1 cellular context compared by ENCODE assay signal in the genomic region with DNA sequence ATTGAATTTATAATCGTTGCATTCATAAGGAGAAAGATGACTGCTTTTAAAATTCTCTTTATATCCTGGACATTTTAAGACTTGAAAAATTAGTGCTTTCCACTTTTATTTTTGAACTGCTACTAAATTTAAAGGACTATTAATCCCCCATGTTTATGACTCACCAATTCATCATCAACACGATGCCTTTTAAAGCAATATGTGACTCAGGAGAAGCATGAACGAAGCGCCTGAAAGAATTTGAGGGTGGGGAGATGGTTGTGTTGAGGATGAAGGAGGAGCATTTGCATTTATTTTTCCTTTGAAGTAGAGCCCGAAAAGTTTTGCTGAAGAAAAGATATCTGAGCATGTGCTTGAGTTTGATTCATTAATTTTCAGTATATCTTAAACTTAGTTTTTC.
A peak's percentile ranks its signal among the peaks of the same experiment; 100 is the strongest.
TF ChIP-seq lines count a peak whose summit lies in the region.

No MANE protein-coding gene starts in this region.

TF ChIP-seq in IMR-90, 13 proteins besides CTCF, POLR2A, EP300 and RAD21 (continued from another document):
- TF ChIP-seq CEBPB (IDR thresholded peaks at IDR 0.05; ENCODE audit: low read depth, low read length) (0 out of 2 replicates have a peak, but pooled peaks have one; percentile 12), NFE2L2 (IDR thresholded peaks at IDR 0.05; ENCODE audit: low read depth, low read length) (no peak)
